23 cellular contexts compared by ENCODE assay signal in genomic region chr12:53259891-53260290, GRCh38. TPM values are rescaled to one million over a fixed set of nuclear protein-coding genes. Genes with fewer than 3 reads are reported as not detected.
DNase-seq lines count a peak whose midpoint lies in the region; ATAC-seq, FAIRE-seq and TF ChIP-seq lines count a peak whose summit lies in the region.
"Had no signal": no experiment of that assay in that cellular context is flagged by ENCODE, and none has a peak within 500 bp of the region (broad histone marks: within the 10 kb centered on the region; RNA-seq: fewer than 3 reads in every experiment).

No MANE protein-coding gene starts in this region.

- H3K9me3 ChIP-seq in BLaER1 (no peaks in the 10 kb centered on the region), HEK293 (ENCODE audit: control insufficient read depth, insufficient read depth, low read depth, low read length) (no peaks in the 10 kb centered on the region), K562 (replicated peaks; ENCODE audit: control insufficient read depth, insufficient read depth, low read depth, low read length) (no peaks in the 10 kb centered on the region), heart right ventricle (no peaks in the 10 kb centered on the region)

- CTCF ChIA-PET in HEK293 (lab: Yijun Ruan, JAX) (interaction anchor here (0.7 kb wide), 1 partner anchor 46 kb away, joined by 4 read pairs; no protein-coding TSS in a partner anchor), K562 (lab: Yijun Ruan, JAX; ENCODE audit: low intra/inter-chr PET ratio) (no interaction called here)

- in situ Hi-C loops in K562 (cut with MboI): no loop called here

- POLR2A ChIA-PET in HEK293 (lab: Yijun Ruan, JAX): interaction anchor here (0.6 to 1.8 kb wide), 5 partner anchors 9 to 132 kb away, joined by 4 to 5 read pairs (median 4); no protein-coding TSS in a partner anchor
- POLR2A ChIA-PET in K562 (lab: Yijun Ruan, JAX): interaction anchor here (0.6 kb wide), 1 partner anchor 32 kb away, joined by 7 read pairs; no protein-coding TSS in a partner anchor

- peak overlapping the region; percentile 53; the same call in 1 of the 2 replicates for H2AFZ ChIP-seq in K562 (ENCODE audit: low read depth, low read length)
- H2AFZ ChIP-seq: GM23248 had no signal

- no peak for TF ChIP-seq POLR2A in K562 (conservative IDR thresholded peaks at IDR 0.05)

- ATAC-seq in K562: peak; percentile 66
- ATAC-seq in heart right ventricle: no peak
- ATAC-seq: CD8-positive, alpha-beta T cell; GM12878; HCT116 had no signal

- no peak for TF ChIP-seq EP300 in K562 (IDR thresholded peaks at IDR 0.05; ENCODE audit: low read length)

- peaks cover 5% of the 10 kb centered on the region for H3K36me3 ChIP-seq in BLaER1
- H3K36me3 ChIP-seq in HEK293 (ENCODE audit: control insufficient read depth in 2 of 2, insufficient read depth in 1 of 2, low read length in 2 of 2): peaks cover 0 to 5% of the 10 kb centered on the region in 2 experiments; a peak in 1 of 3 replicates
- H3K36me3 ChIP-seq in K562 (ENCODE audit: control insufficient read depth, insufficient read depth, low read length): peaks cover 2% of the 10 kb centered on the region; the same call in 1 of the 3 replicates
- peaks cover 0 to 13% (median 2%) of the 10 kb centered on the region in 9 donors for H3K36me3 ChIP-seq in heart right ventricle

- peak; percentile 69 for FAIRE-seq in K562 (lab: Jason Lieb, UNC)
- FAIRE-seq: A204.1, G401.6, GM12878, GM19239, H1 had no signal

- peak overlapping the region; percentile 71 for H3K4me2 ChIP-seq in BLaER1
- no peak overlapping the region for H3K4me2 ChIP-seq in K562 (ENCODE audit: insufficient read depth, low read length)

- no peak for TF ChIP-seq RAD21 in K562 (CRISPR knock-in tag; conservative IDR thresholded peaks at IDR 0.05 in 1 of 2, IDR thresholded peaks at IDR 0.05 in 1 of 2)

- H3K27ac ChIP-seq in BLaER1 (no peak overlapping the region), HEK293 (ENCODE audit: extremely low read depth, low read depth, low read length) (no peak overlapping the region), K562 (ENCODE audit: extremely low read depth, low read depth, low read length) (peak overlapping the region; percentile 8; the same call in 1 of the 3 replicates), heart right ventricle (no peak overlapping the region)
- H3K27ac ChIP-seq: 22Rv1, GM23248 had no signal

- no peaks in the 10 kb centered on the region for H3K9me1 ChIP-seq in K562 (ENCODE audit: control insufficient read depth, insufficient read depth, low read length)

- H3K4me1 ChIP-seq in BLaER1 (peaks cover 47% of the 10 kb centered on the region), HEK293 (ENCODE audit: control insufficient read depth, insufficient read depth, low read length) (no peaks in the 10 kb centered on the region), K562 (replicated peaks in 1 of 2; ENCODE audit: control insufficient read depth in 2 of 2, insufficient read depth in 2 of 2, low read length in 2 of 2) (peaks cover 13 to 17% of the 10 kb centered on the region in 2 experiments; a peak in 4 of 5 replicates), heart right ventricle (peaks cover 0 to 8% (median 0%) of the 10 kb centered on the region in 9 donors)

- DNase-seq in OCI-M1 (lab: John Stamatoyannopoulos, UW): peak; percentile 11
- DNase-seq in K562 (ENCODE audit: extremely low read depth in 1 of 4, low spot score in 3 of 4): peak in 1 of 4 experiments; percentile 50
- no peak for DNase-seq in middle frontal gyrus (ENCODE audit: extremely low spot score, low spot score)
- no peak for DNase-seq in activated CD4-positive, alpha-beta T cell treated with anti-CD3 and anti-CD28 coated beads for 4 hours
- DNase-seq in heart right ventricle: no peak
- no peak for DNase-seq in D341Med (ENCODE audit: low spot score)
- DNase-seq: C1 segment of cervical spinal cord; CD4-positive, CD25-positive, alpha-beta regulatory T cell; CD8-positive, alpha-beta T cell; DMS53; DMS79 treated with DMSO at 0.1 percent for 48 hours; GM23248; H9; HFFc6 had no signal

- peaks cover 1% of the 10 kb centered on the region; the same call in 1 of the 3 replicates for H3K79me2 ChIP-seq in K562 (ENCODE audit: control insufficient read depth, insufficient read depth, low read length)

- intact Hi-C loops in K562 (cut with micrococcal nuclease) (no loop called here), heart right ventricle (cut with DNase I) (no loop called here)

- H4K20me1 ChIP-seq in BLaER1: no peaks in the 10 kb centered on the region
- no peaks in the 10 kb centered on the region for H4K20me1 ChIP-seq in K562 (replicated peaks; ENCODE audit: control insufficient read depth, insufficient read depth, low read length)

- TF ChIP-seq CTCF in HEK293 (tag by site-specific recombination; IDR thresholded peaks at IDR 0.05) (no peak), K562 (IDR thresholded peaks at IDR 0.05 in 2 of 3, conservative IDR thresholded peaks at IDR 0.05 in 1 of 3; ENCODE audit: insufficient read depth in 2 of 3, low read depth in 1 of 3, low read length in 3 of 3) (no peak), heart right ventricle (IDR thresholded peaks at IDR 0.05) (no peak)

- WGBS in K562 (ENCODE audit: insufficient coverage, low coverage, missing lambda C conversion rate): 42% methylated on average over 6 of the region's 6 CpGs
- 86 to 91% methylated on average over 6 of the region's 6 CpGs for WGBS in heart right ventricle, 2 donors

- H3K9ac ChIP-seq in BLaER1 (no peak overlapping the region), K562 (ENCODE audit: insufficient read depth in 1 of 2, low read depth in 2 of 2, low read length in 2 of 2) (no peak overlapping the region; a peak in 1 of 4 replicates)
- H3K9ac ChIP-seq: GM23248 had no signal

- no TSS peak for BruUV-seq in K562 (replicated peaks; lab: Mats Ljungman, UMichigan)

- H3K4me3 ChIP-seq in BLaER1 (no peak overlapping the region), HEK293 (ENCODE audit: low read depth, low read length) (no peak overlapping the region), K562 (no peak overlapping the region), heart right ventricle (no peak overlapping the region)
- H3K4me3 ChIP-seq: GM12878, GM23248 had no signal

- H3K27me3 ChIP-seq in BLaER1 (no peaks in the 10 kb centered on the region), K562 (ENCODE audit: control insufficient read depth in 2 of 2, insufficient read depth in 2 of 2, low read length in 2 of 2) (no peaks in the 10 kb centered on the region), heart right ventricle (no peaks in the 10 kb centered on the region)

RNA-seq across cellular contexts. Expression of gene ESPL1, which starts 8.2 kb away (rescaled TPM):
- total RNA-seq in K562 (2011; cell fraction: chromatin; rRNA removed; ENCODE audit: low replicate concordance): 92.5 and 189 TPM in 2 replicates
- total RNA-seq in K562 (2011; cell fraction: nucleolus; rRNA removed): 92.7 and 104 TPM in 2 replicates
- 92.8 and 98.3 TPM in 2 replicates for total RNA-seq in K562 (2011; cell fraction: nucleoplasm; rRNA removed)
- total RNA-seq in K562 (2014; rRNA removed) (18.7 and 22.9 TPM in 2 replicates), K562 (2014; rRNA removed; fragmentation: Illumina TruSeq; extraction: Trizol) (8.8 and 10.3 TPM in 2 replicates), K562 (2015; rRNA removed; fragmentation: Illumina TruSeq; extraction: Trizol) (18.8 and 19.0 TPM in 2 replicates), K562 (2021) (47.9 and 55.0 TPM in 2 replicates), heart right ventricle (1 to 10 TPM in 2 of 10 donors, under 1 TPM in 8; 0.04 to 3.1 (median 0.36) TPM)
- polyA plus RNA-seq in K562 (2011; rRNA removed) (17.3 and 26.6 TPM in 2 replicates), K562 (2014; fragmentation: Illumina TruSeq; extraction: Trizol) (29.0 and 29.5 TPM in 2 replicates), K562 (2014; fragmentation: Nextera tagmentation; extraction: Ambion mirVana) (1 to 10 TPM; 1.2 to 1.6 TPM), K562 (2014; rRNA removed) (19.4 and 23.9 TPM in 2 replicates), heart right ventricle (under 1 TPM; 0.13 to 0.29 TPM)
- 15.8 and 25.6 TPM in 2 replicates for polyA plus RNA-seq in K562 (2011; cell fraction: cytosol; rRNA removed)
- polyA plus RNA-seq in K562 (2011; cell fraction: nucleus; rRNA removed): 88.4 and 110 TPM in 2 replicates
- polyA plus RNA-seq in K562 (2012): 20.9 and 21.3 TPM in 2 replicates
- polyA minus RNA-seq in K562 (2011; rRNA and poly(A)+ RNA removed): 26.7 and 29.4 TPM in 2 replicates
- 16.5 and 18.8 TPM in 2 replicates for polyA minus RNA-seq in K562 (2011; cell fraction: cytosol; rRNA and poly(A)+ RNA removed)
- polyA minus RNA-seq in K562 (2011; cell fraction: nucleus; rRNA and poly(A)+ RNA removed): 32.0 and 40.3 TPM in 2 replicates

RNA-seq across cellular contexts. Expression of gene RARG, which starts 27.9 kb away (rescaled TPM):
- 6.1 and 17.7 TPM in 2 replicates for total RNA-seq in K562 (2011; cell fraction: chromatin; rRNA removed; ENCODE audit: low replicate concordance)
- total RNA-seq in K562 (2011; cell fraction: nucleolus; rRNA removed): 8.7 and 10.3 TPM in 2 replicates
- 5.0 and 7.3 TPM in 2 replicates for total RNA-seq in K562 (2011; cell fraction: nucleoplasm; rRNA removed)
- total RNA-seq in K562 (2014; rRNA removed): 1.9 and 3.3 TPM in 2 replicates
- 1.8 and 3.1 TPM in 2 replicates for total RNA-seq in K562 (2014; rRNA removed; fragmentation: Illumina TruSeq; extraction: Trizol)
- total RNA-seq in K562 (2015; rRNA removed; fragmentation: Illumina TruSeq; extraction: Trizol): 3.8 and 4.7 TPM in 2 replicates
- total RNA-seq in K562 (2021): 7.6 and 9.4 TPM in 2 replicates
- 4.1 and 4.7 TPM in 2 replicates for polyA plus RNA-seq in K562 (2011; rRNA removed)
- polyA plus RNA-seq in K562 (2011; cell fraction: cytosol; rRNA removed): 4.7 and 7.6 TPM in 2 replicates
- polyA plus RNA-seq in K562 (2011; cell fraction: nucleus; rRNA removed): 10.9 and 15.3 TPM in 2 replicates
- polyA plus RNA-seq in K562 (2012): 3.6 and 5.4 TPM in 2 replicates
- polyA plus RNA-seq in K562 (2014; fragmentation: Illumina TruSeq; extraction: Trizol): 6.0 and 7.8 TPM in 2 replicates
- under 1 TPM; 0.18 to 0.36 TPM for polyA plus RNA-seq in K562 (2014; fragmentation: Nextera tagmentation; extraction: Ambion mirVana)
- 4.9 and 6.5 TPM in 2 replicates for polyA plus RNA-seq in K562 (2014; rRNA removed)
- polyA minus RNA-seq in K562 (2011; rRNA and poly(A)+ RNA removed): 4.7 and 5.7 TPM in 2 replicates
- 5.7 and 9.6 TPM in 2 replicates for polyA minus RNA-seq in K562 (2011; cell fraction: cytosol; rRNA and poly(A)+ RNA removed)
- 3.6 and 7.6 TPM in 2 replicates for polyA minus RNA-seq in K562 (2011; cell fraction: nucleus; rRNA and poly(A)+ RNA removed)
- 10 to 100 TPM in 8 of 10 donors, 1 to 10 TPM in 2; 7.0 to 21.7 (median 13.9) TPM for total RNA-seq in heart right ventricle
- polyA plus RNA-seq in heart right ventricle: 10 to 100 TPM in 1 of 2 donors, 1 to 10 TPM in 1; 7.8 to 11.7 TPM

RNA-seq across cellular contexts. Expression of gene PFDN5, which starts 35.5 kb away (rescaled TPM):
- 274 and 406 TPM in 2 replicates for total RNA-seq in K562 (2011; cell fraction: chromatin; rRNA removed; ENCODE audit: low replicate concordance)
- 346 and 363 TPM in 2 replicates for total RNA-seq in K562 (2011; cell fraction: nucleolus; rRNA removed)
- 389 and 520 TPM in 2 replicates for total RNA-seq in K562 (2011; cell fraction: nucleoplasm; rRNA removed)
- total RNA-seq in K562 (2014; rRNA removed) (395 and 475 TPM in 2 replicates), K562 (2014; rRNA removed; fragmentation: Illumina TruSeq; extraction: Trizol) (742 and 748 TPM in 2 replicates), K562 (2015; rRNA removed; fragmentation: Illumina TruSeq; extraction: Trizol) (576 and 603 TPM in 2 replicates), K562 (2021) (361 and 366 TPM in 2 replicates), heart right ventricle (100 to 1,000 TPM; 307 to 413 (median 339) TPM)
- polyA plus RNA-seq in K562 (2011; rRNA removed) (988 and 1,156 TPM in 2 replicates), K562 (2014; fragmentation: Illumina TruSeq; extraction: Trizol) (540 and 563 TPM in 2 replicates), K562 (2014; fragmentation: Nextera tagmentation; extraction: Ambion mirVana) (1,000 to 10,000 TPM; 1,505 to 1,636 TPM), K562 (2014; rRNA removed) (707 and 867 TPM in 2 replicates), heart right ventricle (1,000 to 10,000 TPM in 1 of 2 donors, 100 to 1,000 TPM in 1; 658 to 1,216 TPM)
- 581 and 1,108 TPM in 2 replicates for polyA plus RNA-seq in K562 (2011; cell fraction: cytosol; rRNA removed)
- polyA plus RNA-seq in K562 (2011; cell fraction: nucleus; rRNA removed): 677 and 1,297 TPM in 2 replicates
- polyA plus RNA-seq in K562 (2012): 482 and 595 TPM in 2 replicates
- polyA minus RNA-seq in K562 (2011; rRNA and poly(A)+ RNA removed): 355 and 476 TPM in 2 replicates
- 76.3 and 107 TPM in 2 replicates for polyA minus RNA-seq in K562 (2011; cell fraction: cytosol; rRNA and poly(A)+ RNA removed)
- 102 and 229 TPM in 2 replicates for polyA minus RNA-seq in K562 (2011; cell fraction: nucleus; rRNA and poly(A)+ RNA removed)

RNA-seq across cellular contexts. Expression of gene MYG1, which starts 39.6 kb away (rescaled TPM):
- 23.2 and 63.0 TPM in 2 replicates for total RNA-seq in K562 (2011; cell fraction: chromatin; rRNA removed; ENCODE audit: low replicate concordance)
- total RNA-seq in K562 (2011; cell fraction: nucleolus; rRNA removed): 28.3 and 35.0 TPM in 2 replicates
- 24.2 and 34.6 TPM in 2 replicates for total RNA-seq in K562 (2011; cell fraction: nucleoplasm; rRNA removed)
- total RNA-seq in K562 (2014; rRNA removed): 1.8 and 2.9 TPM in 2 replicates
- total RNA-seq in K562 (2014; rRNA removed; fragmentation: Illumina TruSeq; extraction: Trizol): 0.86 and 1.1 TPM in 2 replicates
- total RNA-seq in K562 (2015; rRNA removed; fragmentation: Illumina TruSeq; extraction: Trizol): 3.0 and 3.3 TPM in 2 replicates
- 3.9 and 4.6 TPM in 2 replicates for total RNA-seq in K562 (2021)
- 3.0 and 7.2 TPM in 2 replicates for polyA plus RNA-seq in K562 (2011; rRNA removed)
- 2.8 and 4.9 TPM in 2 replicates for polyA plus RNA-seq in K562 (2011; cell fraction: cytosol; rRNA removed)
- polyA plus RNA-seq in K562 (2011; cell fraction: nucleus; rRNA removed): 39.1 and 39.9 TPM in 2 replicates
- polyA plus RNA-seq in K562 (2012): 2.3 and 8.9 TPM in 2 replicates
- 1.7 and 2.1 TPM in 2 replicates for polyA plus RNA-seq in K562 (2014; fragmentation: Illumina TruSeq; extraction: Trizol)
- 1 to 10 TPM in 1 of 2 experiments, under 1 TPM in 1; 0.45 to 1.3 TPM for polyA plus RNA-seq in K562 (2014; fragmentation: Nextera tagmentation; extraction: Ambion mirVana)
- polyA plus RNA-seq in K562 (2014; rRNA removed): 4.9 and 5.6 TPM in 2 replicates
- polyA minus RNA-seq in K562 (2011; rRNA and poly(A)+ RNA removed): 3.0 and 4.4 TPM in 2 replicates
- 2.0 and 4.0 TPM in 2 replicates for polyA minus RNA-seq in K562 (2011; cell fraction: cytosol; rRNA and poly(A)+ RNA removed)
- polyA minus RNA-seq in K562 (2011; cell fraction: nucleus; rRNA and poly(A)+ RNA removed): 8.6 and 11.4 TPM in 2 replicates
- 10 to 100 TPM; 26.8 to 40.1 (median 36.0) TPM for total RNA-seq in heart right ventricle
- 100 to 1,000 TPM in 1 of 2 donors, 10 to 100 TPM in 1; 69.4 to 115 TPM for polyA plus RNA-seq in heart right ventricle

RNA-seq across cellular contexts. Expression of gene ITGB7, which starts 52.8 kb away (rescaled TPM):
- 1.7 and 4.1 TPM in 2 replicates for total RNA-seq in K562 (2011; cell fraction: chromatin; rRNA removed; ENCODE audit: low replicate concordance)
- 3.6 and 8.2 TPM in 2 replicates for total RNA-seq in K562 (2011; cell fraction: nucleolus; rRNA removed)
- total RNA-seq in K562 (2011; cell fraction: nucleoplasm; rRNA removed): 2.3 and 2.7 TPM in 2 replicates
- 1.3 and 1.9 TPM in 2 replicates for total RNA-seq in K562 (2014; rRNA removed)
- 0.41 and 0.55 TPM in 2 replicates for total RNA-seq in K562 (2014; rRNA removed; fragmentation: Illumina TruSeq; extraction: Trizol)
- 0.54 and 0.64 TPM in 2 replicates for total RNA-seq in K562 (2015; rRNA removed; fragmentation: Illumina TruSeq; extraction: Trizol)
- 2.0 and 3.5 TPM in 2 replicates for total RNA-seq in K562 (2021)
- 0.98 and 1.5 TPM in 2 replicates for polyA plus RNA-seq in K562 (2011; rRNA removed)
- 1.2 and 2.2 TPM in 2 replicates for polyA plus RNA-seq in K562 (2011; cell fraction: cytosol; rRNA removed)
- polyA plus RNA-seq in K562 (2011; cell fraction: nucleus; rRNA removed): 3.1 and 4.5 TPM in 2 replicates
- 0.82 and 1.4 TPM in 2 replicates for polyA plus RNA-seq in K562 (2012)
- 0.57 and 0.67 TPM in 2 replicates for polyA plus RNA-seq in K562 (2014; fragmentation: Illumina TruSeq; extraction: Trizol)
- polyA plus RNA-seq in K562 (2014; fragmentation: Nextera tagmentation; extraction: Ambion mirVana): under 1 TPM; 0.06 to 0.10 TPM
- polyA plus RNA-seq in K562 (2014; rRNA removed): 1.2 and 1.9 TPM in 2 replicates
- 1.2 and 1.3 TPM in 2 replicates for polyA minus RNA-seq in K562 (2011; rRNA and poly(A)+ RNA removed)
- polyA minus RNA-seq in K562 (2011; cell fraction: cytosol; rRNA and poly(A)+ RNA removed): 0.95 and 2.7 TPM in 2 replicates
- 0.89 and 1.2 TPM in 2 replicates for polyA minus RNA-seq in K562 (2011; cell fraction: nucleus; rRNA and poly(A)+ RNA removed)
- total RNA-seq in heart right ventricle: 1 to 10 TPM in 7 of 10 donors, under 1 TPM in 3; 0.56 to 8.4 (median 1.1) TPM
- polyA plus RNA-seq in heart right ventricle: under 1 TPM; 0.55 to 0.73 TPM
